8 cellular contexts compared by ENCODE assay signal in genomic region chr20:23937303-23938117, GRCh38. TPM values are rescaled to one million over a fixed set of nuclear protein-coding genes. Genes with fewer than 3 reads are reported as not detected.
A peak's percentile ranks its signal among the peaks of the same experiment; 100 is the strongest.
DNase-seq lines count a peak whose midpoint lies in the region; ATAC-seq and TF ChIP-seq lines count a peak whose summit lies in the region.

No MANE protein-coding gene starts in this region.

- no peaks in the 10 kb centered on the region for H3K79me2 ChIP-seq in GM23338 (replicated peaks; ENCODE audit: insufficient read depth)

- ATAC-seq in GM23338 (peak; percentile 99), left lung (peak; percentile 100), GM18861 (IDR thresholded peaks at IDR 0.05; ENCODE audit: unreplicated experiment) (no peak)

- H3K4me1 ChIP-seq in GM23338 (ENCODE audit: insufficient read depth), result no peaks in the 10 kb centered on the region
- H3K4me1 ChIP-seq in left lung, result no peaks in the 10 kb centered on the region

- no peak overlapping the region for H3K27ac Mint-ChIP-seq in GM23338

- DNase-seq in ELR (ENCODE audit: low read depth) (peak; percentile 52), GM23338 (ENCODE audit: low spot score) (peak; percentile 73), NCI-H1105 (lab: John Stamatoyannopoulos, UW) (peak; percentile 24), choroid plexus epithelial cell (ENCODE audit: low read depth) (peak; percentile 80), left lung (no peak)
- DNase-seq in activated CD4-positive, alpha-beta T cell treated with anti-CD3 and anti-CD28 coated beads for 1 hour, result peak; percentile 54
- DNase-seq in stimulated activated CD4-positive, alpha-beta T cell treated with anti-CD3 and anti-CD28 coated beads, Interleukin-4, amount 100 ng/mL, for 48 hours (ENCODE audit: low read depth in 2 of 2), result peak; percentile 32 to 38

- H3K36me3 Mint-ChIP-seq in GM23338 (ENCODE audit: low read depth), result peaks cover 3% of the 10 kb centered on the region; the same call in 2 of the 3 replicates

- H3K4me3 ChIP-seq in GM23338, result no peak overlapping the region
- H3K4me3 ChIP-seq in choroid plexus epithelial cell (ENCODE audit: low read depth, low read length), result no peak overlapping the region
- H3K4me3 ChIP-seq in left lung, result no peak overlapping the region

- H3K9me3 Mint-ChIP-seq in GM23338, result peaks cover 8% of the 10 kb centered on the region

- H3K27me3 ChIP-seq in GM23338 (ENCODE audit: insufficient read depth) (no peaks in the 10 kb centered on the region), left lung (peaks cover 0 to 4% of the 10 kb centered on the region in 2 donors)

- intact Hi-C loops in left lung (cut with DNase I), result no loop called here

- H3K4me1 Mint-ChIP-seq in GM23338, result no peaks in the 10 kb centered on the region

- TF ChIP-seq CTCF in GM23338 (conservative IDR thresholded peaks at IDR 0.05; ENCODE audit: low read depth in 2 of 2), result peak; percentile 81 to 91
- TF ChIP-seq CTCF in choroid plexus epithelial cell (conservative IDR thresholded peaks at IDR 0.05; ENCODE audit: low read depth, low read length), result peak; percentile 89
- TF ChIP-seq CTCF in left lung (IDR thresholded peaks at IDR 0.05), result peak; percentile 67 to 78

- H4K20me1 ChIP-seq in GM23338 (replicated peaks; ENCODE audit: insufficient read depth), result no peaks in the 10 kb centered on the region

- H3F3A ChIP-seq in GM23338 (replicated peaks; ENCODE audit: low read depth), result no peaks in the 10 kb centered on the region

- H3K27ac ChIP-seq in GM23338 (ENCODE audit: low read depth) (no peak overlapping the region), left lung (no peak overlapping the region)

- peaks cover 6% of the 10 kb centered on the region; the same call in 1 of the 2 replicates for H3K9me2 ChIP-seq in GM23338 (ENCODE audit: insufficient read depth)

- peaks cover 0 to 3% of the 10 kb centered on the region in 2 donors for H3K9me3 ChIP-seq in left lung

- H3K36me3 ChIP-seq in GM23338 (ENCODE audit: insufficient read depth), result no peaks in the 10 kb centered on the region
- no peaks in the 10 kb centered on the region for H3K36me3 ChIP-seq in left lung

- H3K4me3 Mint-ChIP-seq in GM23338, result no peak overlapping the region

- H3K27me3 Mint-ChIP-seq in GM23338 (ENCODE audit: insufficient read depth, low read depth, poor library complexity), result no peaks in the 10 kb centered on the region

- H3K4me2 ChIP-seq in GM23338, result no peak overlapping the region

- H2AFZ ChIP-seq in GM23338, result no peak overlapping the region

TF ChIP-seq in GM23338, 12 proteins besides CTCF, POLR2A, EP300 and RAD21 (continues in another document):
- no peak for TF ChIP-seq ZNF331 (CRISPR knock-in tag; IDR thresholded peaks at IDR 0.05; ENCODE audit: low read depth)
- TF ChIP-seq REST (IDR thresholded peaks at IDR 0.05; ENCODE audit: unreplicated experiment), result no peak
- no peak for TF ChIP-seq EZH2phosphoT487 (IDR thresholded peaks at IDR 0.05; ENCODE audit: unreplicated experiment)
- no peak for TF ChIP-seq ZNF114 (CRISPR knock-in tag; IDR thresholded peaks at IDR 0.05)
- no peak for TF ChIP-seq EZH2 (IDR thresholded peaks at IDR 0.05; ENCODE audit: low read depth, unreplicated experiment)
- TF ChIP-seq CREB1 (CRISPR knock-in tag; IDR thresholded peaks at IDR 0.05; ENCODE audit: low read depth), result no peak
- no peak for TF ChIP-seq ETS1 (IDR thresholded peaks at IDR 0.05)
- no peak for TF ChIP-seq NANOG (IDR thresholded peaks at IDR 0.05; ENCODE audit: borderline replicate concordance)
- no peak for TF ChIP-seq STAT1 (IDR thresholded peaks at IDR 0.05; ENCODE audit: unreplicated experiment)

RNA-seq across cellular contexts. Expression of gene GGTLC1, which starts 51.1 kb away (rescaled TPM):
- not detected in 2 replicates for total RNA-seq in GM23338 (2014; rRNA removed; shearing (Covaris generic))
- not detected in 2 replicates for polyA plus RNA-seq in GM23338 (2016; fragmentation: Nextera tagmentation; extraction: Ambion mirVana)
- 10 to 100 TPM in 1 of 2 donors, 1 to 10 TPM in 1; 6.1 to 22.4 TPM for total RNA-seq in left lung

RNA-seq across cellular contexts. Expression of gene CST5, which starts 58.0 kb away (rescaled TPM):
- not detected in 2 replicates for total RNA-seq in GM23338 (2014; rRNA removed; shearing (Covaris generic))
- not detected in 2 replicates for polyA plus RNA-seq in GM23338 (2016; fragmentation: Nextera tagmentation; extraction: Ambion mirVana)
- total RNA-seq in left lung, result 1 to 10 TPM in 1 of 2 donors, not detected in 1; 3.3 TPM

Comparison
In these comparisons a context has a peak if more than half of its experiments do, and no peak if none do; other contexts are left out.
1. DNase-seq: peak in ELR (single experiment), GM23338 (single experiment), NCI-H1105 (single experiment), activated CD4-positive, alpha-beta T cell treated with anti-CD3 and anti-CD28 coated beads for 1 hour (single experiment), choroid plexus epithelial cell (single experiment) and stimulated activated CD4-positive, alpha-beta T cell treated with anti-CD3 and anti-CD28 coated beads, Interleukin-4, amount 100 ng/mL, for 48 hours (2 of 2); none in left lung (0 of 2).
2. Peak in every context shown above with its lines, with median percentiles within 50 percentile points of each other: CTCF ChIP-seq.